Comparison of ENCODE assay signal across 14 cellular contexts in genomic region chr12:34394211-34395055, GRCh38.
A peak's percentile ranks its signal among the peaks of the same experiment; 100 is the strongest.
DNase-seq lines count a peak whose midpoint lies in the region; ATAC-seq and TF ChIP-seq lines count a peak whose summit lies in the region.
"Had no signal": no experiment of that assay in that cellular context is flagged by ENCODE, and none has a peak within 500 bp of the region (broad histone marks: within the 10 kb centered on the region; RNA-seq: fewer than 3 reads in every experiment).

No MANE protein-coding gene starts in this region.

- intact Hi-C loops in transverse colon (cut with DNase I; ENCODE audit: low total_unique reads), result no loop called here

- 70% methylated on average over 29 of the region's 29 CpGs; no CpG with 5 or more reads in 1 of the 2 donors for WGBS in transverse colon (ENCODE audit: low coverage in 1 of 2), 2 donors

- TF ChIP-seq EP300 in transverse colon (IDR thresholded peaks at IDR 0.05; ENCODE audit: low read depth), result no peak

- ATAC-seq in activated CD4-positive, CD25-positive, alpha-beta regulatory T cell treated with anti-CD3 and anti-CD28 coated beads, Interleukin-2, amount 50 U/mL, for 24 hours, result no peak
- ATAC-seq: stimulated activated memory B cell treated with anti-CD40 and anti-IgM and Interleukin-4, amounts not matched to agents 10 μg/mL and 1 μg/mL and 100 μg/mL, for 72 hours had no signal

- TF ChIP-seq CTCF in transverse colon (IDR thresholded peaks at IDR 0.05), result no peak

- H3K36me3 ChIP-seq in transverse colon, result no peaks in the 10 kb centered on the region

- no peak for TF ChIP-seq POLR2A in transverse colon (IDR thresholded peaks at IDR 0.05)

- no peak overlapping the region for H3K4me3 ChIP-seq in transverse colon

- peak; percentile 14 for DNase-seq in activated CD4-positive, CD25-positive, alpha-beta regulatory T cell treated with anti-CD3 and anti-CD28 coated beads, Interleukin-2, amount 50 U/mL, for 72 hours
- DNase-seq in ecto neural progenitor cell (ENCODE audit: low spot score) (peak; percentile 24), mucosa of gallbladder (ENCODE audit: low spot score) (peak; percentile 9), transverse colon (peak; percentile 2), HuH-7.5 (ENCODE audit: low spot score) (no peak), SHP77 treated with DMSO at 0.1 percent for 48 hours (lab: John Stamatoyannopoulos, UW) (no peak), Kasumi-1 (lab: John Stamatoyannopoulos, UW) (no peak)
- DNase-seq: 8988T; activated CD4-positive, CD25-positive, alpha-beta regulatory T cell; anterior cingulate cortex; NCI-H1048; SW 1271 had no signal

- in situ Hi-C loops in transverse colon (cut with MboI; ENCODE audit: low pct_ligation_motif_present in 1 of 4, low pct_unique_long_range_greater_than_20kb in 1 of 4, low sequenced_read_pairs in 3 of 4), result loop anchor here in 1 of 4 donors (25.0 kb wide), 1 partner anchor 107 kb away; no protein-coding TSS in a partner anchor

- H3K27me3 ChIP-seq in transverse colon, result no peaks in the 10 kb centered on the region

- peaks cover 5 to 18% of the 10 kb centered on the region in 2 donors for H3K9me3 ChIP-seq in transverse colon

- no peaks in the 10 kb centered on the region for H3K4me1 ChIP-seq in transverse colon

- H3K27ac ChIP-seq in transverse colon, result no peak overlapping the region

Comparison
In these comparisons a context has a peak if more than half of its experiments do, and no peak if none do; other contexts are left out.
1. DNase-seq: peak in activated CD4-positive, CD25-positive, alpha-beta regulatory T cell treated with anti-CD3 and anti-CD28 coated beads, Interleukin-2, amount 50 U/mL, for 72 hours (single experiment), ecto neural progenitor cell (single experiment), mucosa of gallbladder (single experiment) and transverse colon (single experiment); none in HuH-7.5 (single experiment), SHP77 treated with DMSO at 0.1 percent for 48 hours (single experiment) and Kasumi-1 (0 of 2).